Comparison of ENCODE assay signal across 3 cellular contexts in genomic region chr6:56021943-56022342, GRCh38.
TF ChIP-seq lines count a peak whose summit lies in the region.

No MANE protein-coding gene starts in this region.

TF ChIP-seq in SK-N-SH, 30 proteins besides CTCF, POLR2A, EP300 and RAD21 (continued from another document):
- TF ChIP-seq RCOR1 (IDR thresholded peaks at IDR 0.05; ENCODE audit: low read length) (no peak), USF2 (IDR thresholded peaks at IDR 0.05; ENCODE audit: borderline replicate concordance, low read depth, low read length) (no peak), SMC3 (IDR thresholded peaks at IDR 0.05; ENCODE audit: low read depth, low read length) (peak; percentile 36), NFIC (IDR thresholded peaks at IDR 0.05; ENCODE audit: borderline replicate concordance) (no peak), MAX (IDR thresholded peaks at IDR 0.05; ENCODE audit: low read depth) (no peak), POLR2AphosphoS5 (IDR thresholded peaks at IDR 0.05; ENCODE audit: low read depth, low read length) (no peak), YY1 (IDR thresholded peaks at IDR 0.05; ENCODE audit: low read depth) (no peak)
TF ChIP-seq in SK-N-SH: peak in this region for 1.

TF ChIP-seq in SK-N-SH treated with all-trans-retinoic acid at 6 μM for 48 hours, 23 proteins besides CTCF, POLR2A, EP300 and RAD21:
- TF ChIP-seq PATZ1 (CRISPR knock-in tag; IDR thresholded peaks at IDR 0.05; ENCODE audit: borderline replicate concordance) (no peak), ZC3H10 (CRISPR knock-in tag; IDR thresholded peaks at IDR 0.05) (no peak), GLIS3 (CRISPR knock-in tag; IDR thresholded peaks at IDR 0.05) (no peak), BACH2 (CRISPR knock-in tag; IDR thresholded peaks at IDR 0.05; ENCODE audit: borderline replicate concordance) (no peak), ESRRG (CRISPR knock-in tag; IDR thresholded peaks at IDR 0.05) (no peak), TSHZ2 (CRISPR knock-in tag; IDR thresholded peaks at IDR 0.05) (no peak), TOX (CRISPR knock-in tag; IDR thresholded peaks at IDR 0.05; ENCODE audit: borderline replicate concordance) (no peak), CSRNP3 (CRISPR knock-in tag; IDR thresholded peaks at IDR 0.05) (no peak), CREB5 (CRISPR knock-in tag; IDR thresholded peaks at IDR 0.05; ENCODE audit: low read depth) (no peak), POU6F1 (CRISPR knock-in tag; IDR thresholded peaks at IDR 0.05; ENCODE audit: borderline replicate concordance, low read depth) (no peak), ARNTL (CRISPR knock-in tag; IDR thresholded peaks at IDR 0.05; ENCODE audit: borderline replicate concordance, low read depth) (no peak), PPARA (CRISPR knock-in tag; IDR thresholded peaks at IDR 0.05; ENCODE audit: borderline replicate concordance) (no peak), ZFP30 (CRISPR knock-in tag; IDR thresholded peaks at IDR 0.05) (no peak), ZNF565 (CRISPR knock-in tag; conservative IDR thresholded peaks at IDR 0.05; ENCODE audit: low read depth) (no peak), ZNF70 (CRISPR knock-in tag; IDR thresholded peaks at IDR 0.05) (no peak), OSR1 (CRISPR knock-in tag; IDR thresholded peaks at IDR 0.05) (no peak)

TF ChIP-seq in H1, 55 proteins besides CTCF, POLR2A, EP300 and RAD21 (continued from another document):
- no peak for TF ChIP-seq E2F6 (IDR thresholded peaks at IDR 0.05)
- no peak for TF ChIP-seq CBX8 (IDR thresholded peaks at IDR 0.05; ENCODE audit: borderline replicate concordance, low read depth, low read length)
- no peak for TF ChIP-seq ASH2L (IDR thresholded peaks at IDR 0.05; ENCODE audit: low read length)
- TF ChIP-seq TCF12 (IDR thresholded peaks at IDR 0.05; ENCODE audit: low read depth, low read length) = no peak
- TF ChIP-seq RNF2 (IDR thresholded peaks at IDR 0.05; ENCODE audit: borderline replicate concordance, low read depth, low read length, missing control alignments, poor library complexity, severe bottlenecking) = no peak
- TF ChIP-seq SUZ12 (IDR thresholded peaks at IDR 0.05; ENCODE audit: low read length) = no peak
- no peak for TF ChIP-seq TAF7 (optimal IDR thresholded peaks at IDR 0.05; ENCODE audit: borderline replicate concordance, low read depth, low read length)
- no peak for TF ChIP-seq MAFK (IDR thresholded peaks at IDR 0.05; ENCODE audit: low read depth, low read length)
- no peak for TF ChIP-seq ATF3 (IDR thresholded peaks at IDR 0.05; ENCODE audit: insufficient read depth, low read depth, low read length)
- TF ChIP-seq CTBP2 (IDR thresholded peaks at IDR 0.05; ENCODE audit: borderline replicate concordance, insufficient read depth, insufficient read length, low read length) = no peak
- TF ChIP-seq SRF (IDR thresholded peaks at IDR 0.05; ENCODE audit: low read depth, low read length) = no peak
- TF ChIP-seq ZNF274 (IDR thresholded peaks at IDR 0.05; ENCODE audit: borderline replicate concordance, extremely low read depth, low read length) = no peak
- TF ChIP-seq JUND (IDR thresholded peaks at IDR 0.05; ENCODE audit: low read length) = no peak
- TF ChIP-seq SP4 (IDR thresholded peaks at IDR 0.05; ENCODE audit: low read length) = no peak
- no peak for TF ChIP-seq KDM4A (IDR thresholded peaks at IDR 0.05; ENCODE audit: low read depth, low read length, severe bottlenecking)
- TF ChIP-seq NANOG (IDR thresholded peaks at IDR 0.05; ENCODE audit: insufficient read depth, low read depth, low read length, poor library complexity, severe bottlenecking) = no peak
- TF ChIP-seq BACH1 (IDR thresholded peaks at IDR 0.05; ENCODE audit: low read length) = no peak
TF ChIP-seq in H1: peak in this region for 0.
